ENCODE assay signal across 8 cellular contexts in genomic region chr11:57566035-57566504, GRCh38. TPM values are rescaled to one million over a fixed set of nuclear protein-coding genes. Genes with fewer than 3 reads are reported as not detected.
DNase-seq lines count a peak whose midpoint lies in the region; ATAC-seq and TF ChIP-seq lines count a peak whose summit lies in the region.

No MANE protein-coding gene starts in this region.

- peak overlapping the region; percentile 86 for H3K9ac ChIP-seq in GM23248

- ATAC-seq in activated CD4-positive, alpha-beta T cell treated with anti-CD3 and anti-CD28 coated beads for 36 hours, result peak; percentile 54

- H3K9me3 ChIP-seq in GM23248 (ENCODE audit: low read depth) (no peaks in the 10 kb centered on the region), KOPT-K1 (ENCODE audit: insufficient read depth, low read length, poor library complexity, severe bottlenecking) (no peaks in the 10 kb centered on the region), neuron (ENCODE audit: low read length) (no peaks in the 10 kb centered on the region)

- H3K27ac ChIP-seq in GM23248 (peak overlapping the region; percentile 65), KOPT-K1 (ENCODE audit: low read depth, low read length, poor library complexity, severe bottlenecking) (peak overlapping the region; percentile 96)

- intact Hi-C loops in activated CD4-positive, alpha-beta T cell treated with anti-CD3 and anti-CD28 coated beads for 36 hours (cut with DNase I, micrococcal nuclease), result loop anchor here (1.0 to 5.0 kb wide), 11 partner anchors 101 to 1013 kb away; partner anchors contain the start of genes MED19 (in 1 of the 2), SELENOH (in 1 of the 2), TMX2 (in 1 of the 2) and ZFP91 (in 1 of the 2)
- intact Hi-C loops in activated CD4-positive, alpha-beta memory T cell treated with anti-CD3 and anti-CD28 coated beads for 36 hours (cut with micrococcal nuclease), result loop anchor here (1.0 to 5.0 kb wide), 6 partner anchors 36 to 1012 kb away; partner anchors contain the start of genes MED19, P2RX3, SELENOH and SSRP1

- peak overlapping the region; percentile 85 for H2AFZ ChIP-seq in GM23248
- no peak overlapping the region for H2AFZ ChIP-seq in neuron (ENCODE audit: low read depth, low read length)

- H3K36me3 ChIP-seq in GM23248 (ENCODE audit: low read depth), result no peaks in the 10 kb centered on the region
- H3K36me3 ChIP-seq in KOPT-K1 (ENCODE audit: insufficient read depth, low read length), result peaks cover 29% of the 10 kb centered on the region
- peaks cover 12% of the 10 kb centered on the region for H3K36me3 ChIP-seq in neuron (ENCODE audit: insufficient read depth, low read length)
- no peaks in the 10 kb centered on the region for H3K36me3 ChIP-seq in H7 (replicated peaks; ENCODE audit: control insufficient read depth, insufficient read depth, low read length)

- peak overlapping the region; percentile 99 for H3K4me2 ChIP-seq in GM23248 (ENCODE audit: unreplicated experiment)

- H3K9me2 ChIP-seq in GM23248 (ENCODE audit: insufficient read depth), result no peaks in the 10 kb centered on the region

- POLR2A ChIA-PET in activated CD4-positive, alpha-beta T cell treated with anti-CD3 and anti-CD28 coated beads for 36 hours (lab: Charles Lee), result no interaction called here
- POLR2A ChIA-PET in activated CD4-positive, alpha-beta memory T cell treated with anti-CD3 and anti-CD28 coated beads for 36 hours (lab: Charles Lee), result no interaction called here

- peak overlapping the region; percentile 99 for H3K4me3 ChIP-seq in GM23248
- H3K4me3 ChIP-seq in fibroblast of mammary gland (ENCODE audit: control insufficient read depth, low read depth, low read length), result peak overlapping the region; percentile 81
- peak overlapping the region; percentile 72 for H3K4me3 ChIP-seq in neuron (ENCODE audit: low read length)
- no peak overlapping the region for H3K4me3 ChIP-seq in H7 (ENCODE audit: insufficient read depth, low read depth, low read length)

- in situ Hi-C loops in GM23248 (cut with MboI), result loop anchor here (5.0 kb wide), 1 partner anchor 76 kb away; no protein-coding TSS in a partner anchor

- H3K27ac Mint-ChIP-seq in activated CD4-positive, alpha-beta T cell treated with anti-CD3 and anti-CD28 coated beads for 36 hours, result peak overlapping the region; percentile 98
- peak overlapping the region; percentile 98 for H3K27ac Mint-ChIP-seq in activated CD4-positive, alpha-beta memory T cell treated with anti-CD3 and anti-CD28 coated beads for 36 hours

- H3K27me3 Mint-ChIP-seq in activated CD4-positive, alpha-beta T cell treated with anti-CD3 and anti-CD28 coated beads for 36 hours, result no peaks in the 10 kb centered on the region
- no peaks in the 10 kb centered on the region for H3K27me3 Mint-ChIP-seq in activated CD4-positive, alpha-beta memory T cell treated with anti-CD3 and anti-CD28 coated beads for 36 hours

- WGBS in GM23248 (ENCODE audit: low coverage in 1 of 2, low lambda C conversion rate in 2 of 2, missing lambda C conversion rate in 2 of 2), 2 experiments, result 25% methylated on average over 3 of the region's 3 CpGs

- TF ChIP-seq CTCF in fibroblast of mammary gland (conservative IDR thresholded peaks at IDR 0.05; ENCODE audit: control insufficient read depth, insufficient read depth, low read depth, low read length), result no peak

- peaks cover 25% of the 10 kb centered on the region for H3K36me3 Mint-ChIP-seq in activated CD4-positive, alpha-beta T cell treated with anti-CD3 and anti-CD28 coated beads for 36 hours (ENCODE audit: low read depth)
- H3K36me3 Mint-ChIP-seq in activated CD4-positive, alpha-beta memory T cell treated with anti-CD3 and anti-CD28 coated beads for 36 hours, result peaks cover 20% of the 10 kb centered on the region

- H3K27me3 ChIP-seq in GM23248 (replicated peaks; ENCODE audit: insufficient read depth) (no peaks in the 10 kb centered on the region), neuron (ENCODE audit: insufficient read depth, low read length) (no peaks in the 10 kb centered on the region), H7 (ENCODE audit: control insufficient read depth, insufficient read depth, low read length) (peaks cover 5% of the 10 kb centered on the region; the same call in 1 of the 2 replicates)

- H3K79me2 ChIP-seq in GM23248 (ENCODE audit: insufficient read depth), result peaks cover 58% of the 10 kb centered on the region

- CTCF ChIA-PET in activated CD4-positive, alpha-beta T cell treated with anti-CD3 and anti-CD28 coated beads for 36 hours (lab: Charles Lee), result interaction anchor here (1.2 to 1.7 kb wide), 3 partner anchors 73 to 76 kb away, joined by 5 read pairs; no protein-coding TSS in a partner anchor
- CTCF ChIA-PET in activated CD4-positive, alpha-beta memory T cell treated with anti-CD3 and anti-CD28 coated beads for 36 hours (lab: Charles Lee), result interaction anchor here (1.0 to 1.6 kb wide), 5 partner anchors 13 to 109 kb away, joined by 3 to 7 read pairs (median 3); no protein-coding TSS in a partner anchor

- DNase-seq in activated CD4-positive, alpha-beta T cell treated with anti-CD3 and anti-CD28 coated beads for 36 hours, result peak; percentile 45
- DNase-seq in activated CD4-positive, alpha-beta T cell treated with anti-CD3 and anti-CD28 coated beads for 1 hour, result no peak
- peak; percentile 73 for DNase-seq in GM23248
- peak; percentile 45 for DNase-seq in activated CD4-positive, alpha-beta memory T cell treated with anti-CD3 and anti-CD28 coated beads for 36 hours
- DNase-seq in fibroblast of mammary gland (ENCODE audit: low read depth), result peak; percentile 58
- no peak for DNase-seq in H7

- peaks cover 42% of the 10 kb centered on the region for H3K4me1 Mint-ChIP-seq in activated CD4-positive, alpha-beta T cell treated with anti-CD3 and anti-CD28 coated beads for 36 hours
- peaks cover 45% of the 10 kb centered on the region for H3K4me1 Mint-ChIP-seq in activated CD4-positive, alpha-beta memory T cell treated with anti-CD3 and anti-CD28 coated beads for 36 hours (ENCODE audit: low read depth)

- H4K20me1 ChIP-seq in GM23248 (ENCODE audit: insufficient read depth), result no peaks in the 10 kb centered on the region

- H3K4me1 ChIP-seq in GM23248 (ENCODE audit: insufficient read depth) (peaks cover 24% of the 10 kb centered on the region), neuron (ENCODE audit: insufficient read depth, low read length) (peaks cover 29% of the 10 kb centered on the region)

- 0 out of 2 replicates have a peak, but pooled peaks cover 10% of the 10 kb centered on the region for H3F3A ChIP-seq in GM23248 (ENCODE audit: insufficient read depth)

- no peaks in the 10 kb centered on the region for H3K9me3 Mint-ChIP-seq in activated CD4-positive, alpha-beta T cell treated with anti-CD3 and anti-CD28 coated beads for 36 hours (ENCODE audit: low read depth)
- H3K9me3 Mint-ChIP-seq in activated CD4-positive, alpha-beta memory T cell treated with anti-CD3 and anti-CD28 coated beads for 36 hours, result no peaks in the 10 kb centered on the region

- H3K4me3 Mint-ChIP-seq in activated CD4-positive, alpha-beta T cell treated with anti-CD3 and anti-CD28 coated beads for 36 hours, result peak overlapping the region; percentile 89
- peak overlapping the region; percentile 92 for H3K4me3 Mint-ChIP-seq in activated CD4-positive, alpha-beta memory T cell treated with anti-CD3 and anti-CD28 coated beads for 36 hours

RNA-seq across cellular contexts. Expression of gene UBE2L6, which starts 1.4 kb away (rescaled TPM):
- total RNA-seq in activated CD4-positive, alpha-beta T cell treated with anti-CD3 and anti-CD28 coated beads for 36 hours, result 100 to 1,000 TPM; 179 to 252 TPM
- total RNA-seq in GM23248 (2014; rRNA removed; shearing (Covaris generic)), result 32.8 and 41.5 TPM in 2 replicates
- 74.0 and 75.9 TPM in 2 replicates for polyA plus RNA-seq in GM23248 (2016; fragmentation: Nextera tagmentation; extraction: Ambion mirVana)
- 100 to 1,000 TPM; 152 to 162 TPM for total RNA-seq in activated CD4-positive, alpha-beta memory T cell treated with anti-CD3 and anti-CD28 coated beads for 36 hours
- 9.5 and 17.6 TPM in 2 replicates for total RNA-seq in H7 (2014; rRNA removed; shearing (Covaris generic))

RNA-seq across cellular contexts. Expression of gene SMTNL1, which starts 28.7 kb away (rescaled TPM):
- total RNA-seq in activated CD4-positive, alpha-beta T cell treated with anti-CD3 and anti-CD28 coated beads for 36 hours, result not detected
- not detected in 2 replicates for total RNA-seq in GM23248 (2014; rRNA removed; shearing (Covaris generic))
- not detected in 2 replicates for polyA plus RNA-seq in GM23248 (2016; fragmentation: Nextera tagmentation; extraction: Ambion mirVana)
- total RNA-seq in activated CD4-positive, alpha-beta memory T cell treated with anti-CD3 and anti-CD28 coated beads for 36 hours, result not detected
- not detected in 2 replicates for total RNA-seq in H7 (2014; rRNA removed; shearing (Covaris generic))

RNA-seq across cellular contexts. Expression of gene SERPING1, which starts 31.4 kb away (rescaled TPM):
- under 1 TPM; 0.51 to 0.87 TPM for total RNA-seq in activated CD4-positive, alpha-beta T cell treated with anti-CD3 and anti-CD28 coated beads for 36 hours
- total RNA-seq in GM23248 (2014; rRNA removed; shearing (Covaris generic)), result 98.0 and 147 TPM in 2 replicates
- 319 and 327 TPM in 2 replicates for polyA plus RNA-seq in GM23248 (2016; fragmentation: Nextera tagmentation; extraction: Ambion mirVana)
- total RNA-seq in activated CD4-positive, alpha-beta memory T cell treated with anti-CD3 and anti-CD28 coated beads for 36 hours, result under 1 TPM in 1 of 2 experiments, not detected in 1; 0.43 TPM
- total RNA-seq in H7 (2014; rRNA removed; shearing (Covaris generic)), result 30.3 and 34.6 TPM in 2 replicates

RNA-seq across cellular contexts. Expression of gene TIMM10, which starts 35.5 kb away (rescaled TPM):
- 100 to 1,000 TPM; 124 to 158 TPM for total RNA-seq in activated CD4-positive, alpha-beta T cell treated with anti-CD3 and anti-CD28 coated beads for 36 hours
- total RNA-seq in GM23248 (2014; rRNA removed; shearing (Covaris generic)), result 29.0 and 48.3 TPM in 2 replicates
- polyA plus RNA-seq in GM23248 (2016; fragmentation: Nextera tagmentation; extraction: Ambion mirVana), result 73.4 and 78.3 TPM in 2 replicates
- total RNA-seq in activated CD4-positive, alpha-beta memory T cell treated with anti-CD3 and anti-CD28 coated beads for 36 hours, result 100 to 1,000 TPM; 131 to 134 TPM
- total RNA-seq in H7 (2014; rRNA removed; shearing (Covaris generic)), result 58.6 and 73.3 TPM in 2 replicates

RNA-seq across cellular contexts. Expression of gene SLC43A1, which starts 50.6 kb away (rescaled TPM):
- 10 to 100 TPM; 27.6 to 28.7 TPM for total RNA-seq in activated CD4-positive, alpha-beta T cell treated with anti-CD3 and anti-CD28 coated beads for 36 hours
- 6.2 and 9.3 TPM in 2 replicates for total RNA-seq in GM23248 (2014; rRNA removed; shearing (Covaris generic))
- 7.1 and 7.7 TPM in 2 replicates for polyA plus RNA-seq in GM23248 (2016; fragmentation: Nextera tagmentation; extraction: Ambion mirVana)
- 10 to 100 TPM; 23.1 to 23.3 TPM for total RNA-seq in activated CD4-positive, alpha-beta memory T cell treated with anti-CD3 and anti-CD28 coated beads for 36 hours
- 30.7 and 33.1 TPM in 2 replicates for total RNA-seq in H7 (2014; rRNA removed; shearing (Covaris generic))

Comparison
In these comparisons a context has a peak if more than half of its experiments do, and no peak if none do; other contexts are left out.
1. DNase-seq: peak in activated CD4-positive, alpha-beta T cell treated with anti-CD3 and anti-CD28 coated beads for 36 hours (single experiment), GM23248 (single experiment), activated CD4-positive, alpha-beta memory T cell treated with anti-CD3 and anti-CD28 coated beads for 36 hours (single experiment) and fibroblast of mammary gland (single experiment); none in activated CD4-positive, alpha-beta T cell treated with anti-CD3 and anti-CD28 coated beads for 1 hour (single experiment) and H7 (single experiment).
2. RNA of gene SERPING1, which starts 31.4 kb away (total RNA-seq): 98.0 to 147 TPM in GM23248 and 30.3 to 34.6 TPM in H7; 0.51 to 0.87 TPM in activated CD4-positive, alpha-beta T cell treated with anti-CD3 and anti-CD28 coated beads for 36 hours and 0.43 TPM in activated CD4-positive, alpha-beta memory T cell treated with anti-CD3 and anti-CD28 coated beads for 36 hours; every median in the first group is over 10 times any median in the second.